ENCODE assay signal across 1 cellular context in genomic region chr1:36187800-36188593, GRCh38.
TF ChIP-seq lines count a peak whose summit lies in the region.

No MANE protein-coding gene starts in this region.

TF ChIP-seq in HepG2, 621 proteins besides CTCF, POLR2A, EP300 and RAD21 (continued from another document and continues in another):
- no peak for TF ChIP-seq RAD51 (IDR thresholded peaks at IDR 0.05; ENCODE audit: borderline replicate concordance)
- TF ChIP-seq ZNF782 (CRISPR knock-in tag; IDR thresholded peaks at IDR 0.05; ENCODE audit: borderline replicate concordance), result 0 out of 2 replicates have a peak, but pooled peaks have one; percentile 47
- no peak for TF ChIP-seq FOXA3 (CRISPR knock-in tag; IDR thresholded peaks at IDR 0.05)
- no peak for TF ChIP-seq RFX3 (CRISPR knock-in tag; IDR thresholded peaks at IDR 0.05)
- no peak; the same call in 1 of the 2 replicates for TF ChIP-seq ZBTB34 (CRISPR knock-in tag; IDR thresholded peaks at IDR 0.05)
- TF ChIP-seq ZNF484 (CRISPR knock-in tag; IDR thresholded peaks at IDR 0.05; ENCODE audit: borderline replicate concordance, low read depth), result no peak
- TF ChIP-seq HDAC1 (CRISPR knock-in tag; IDR thresholded peaks at IDR 0.05), result peak; percentile 48; the same call in 1 of the 2 replicates
- no peak for TF ChIP-seq NFIC (IDR thresholded peaks at IDR 0.05; ENCODE audit: low read length)
- TF ChIP-seq CCDC6 (CRISPR knock-in tag; IDR thresholded peaks at IDR 0.05), result peak; percentile 55; the same call in 1 of the 2 replicates
- no peak for TF ChIP-seq POLR2AphosphoS5 (IDR thresholded peaks at IDR 0.05; ENCODE audit: low read depth, low read length)
- TF ChIP-seq ZNF569 (CRISPR knock-in tag; IDR thresholded peaks at IDR 0.05; ENCODE audit: borderline replicate concordance), result 0 out of 2 replicates have a peak, but pooled peaks have one; percentile 45
- no peak for TF ChIP-seq U2AF1 (optimal IDR thresholded peaks at IDR 0.05; ENCODE audit: low read depth, low read length)
- TF ChIP-seq ZNF598 (CRISPR knock-in tag; IDR thresholded peaks at IDR 0.05; ENCODE audit: borderline replicate concordance), result 0 out of 2 replicates have a peak, but pooled peaks have one; percentile 39
- TF ChIP-seq ZNF639 (CRISPR knock-in tag; conservative IDR thresholded peaks at IDR 0.05), result no peak
- no peak for TF ChIP-seq ZHX1 (CRISPR knock-in tag; IDR thresholded peaks at IDR 0.05; ENCODE audit: low read depth)
- TF ChIP-seq ZNF282 (IDR thresholded peaks at IDR 0.05; ENCODE audit: partially characterized antibody), result no peak
- TF ChIP-seq MIXL1 (CRISPR knock-in tag; IDR thresholded peaks at IDR 0.05), result peak; percentile 33; the same call in 1 of the 2 replicates
- TF ChIP-seq SIX4 (CRISPR knock-in tag; IDR thresholded peaks at IDR 0.05), result no peak; the same call in 1 of the 2 replicates
- no peak for TF ChIP-seq ARNT2 (CRISPR knock-in tag; IDR thresholded peaks at IDR 0.05; ENCODE audit: low read depth)
- TF ChIP-seq ZSCAN20 (CRISPR knock-in tag; IDR thresholded peaks at IDR 0.05; ENCODE audit: borderline replicate concordance), result no peak
- peak; percentile 23 for TF ChIP-seq YY1 (IDR thresholded peaks at IDR 0.05; ENCODE audit: insufficient read depth, insufficient replicate concordance, low read depth, low read length)
- no peak for TF ChIP-seq POLR2G (IDR thresholded peaks at IDR 0.05; ENCODE audit: low read depth, low read length)
- TF ChIP-seq CERS6 (CRISPR knock-in tag; IDR thresholded peaks at IDR 0.05), result no peak
- peak; percentile 67 for TF ChIP-seq SAP130 (CRISPR knock-in tag; IDR thresholded peaks at IDR 0.05; ENCODE audit: low read depth)
- no peak for TF ChIP-seq MBD4 (IDR thresholded peaks at IDR 0.05; ENCODE audit: borderline replicate concordance, low read length)
- no peak; the same call in 1 of the 2 replicates for TF ChIP-seq SMAD3 (CRISPR knock-in tag; IDR thresholded peaks at IDR 0.05)
- TF ChIP-seq ZNF235 (CRISPR knock-in tag; IDR thresholded peaks at IDR 0.05; ENCODE audit: borderline replicate concordance), result no peak
- TF ChIP-seq THAP7 (CRISPR knock-in tag; IDR thresholded peaks at IDR 0.05), result no peak
- no peak for TF ChIP-seq FOXM1 (CRISPR knock-in tag; IDR thresholded peaks at IDR 0.05)
- no peak for TF ChIP-seq SRSF1 (optimal IDR thresholded peaks at IDR 0.05; ENCODE audit: low read depth, low read length)
- no peak for TF ChIP-seq FOXJ3 (CRISPR knock-in tag; IDR thresholded peaks at IDR 0.05; ENCODE audit: borderline replicate concordance)
- peak; percentile 94 for TF ChIP-seq XRCC5 (optimal IDR thresholded peaks at IDR 0.05; ENCODE audit: low read length)
- TF ChIP-seq TAF15 (IDR thresholded peaks at IDR 0.05; ENCODE audit: low read depth, low read length, poor library complexity, severe bottlenecking), result no peak
- TF ChIP-seq TRIM24 (CRISPR knock-in tag; IDR thresholded peaks at IDR 0.05), result no peak
- TF ChIP-seq PPARG (CRISPR knock-in tag; conservative IDR thresholded peaks at IDR 0.05), result no peak
- TF ChIP-seq CSRNP1 (CRISPR knock-in tag; IDR thresholded peaks at IDR 0.05), result no peak
- TF ChIP-seq RCOR2 (CRISPR knock-in tag; IDR thresholded peaks at IDR 0.05), result no peak
- no peak for TF ChIP-seq ZFP1 (CRISPR knock-in tag; IDR thresholded peaks at IDR 0.05)
- no peak for TF ChIP-seq ZNF572 (CRISPR knock-in tag; IDR thresholded peaks at IDR 0.05)
- TF ChIP-seq KDM5B (CRISPR knock-in tag; IDR thresholded peaks at IDR 0.05; ENCODE audit: borderline replicate concordance), result peak; percentile 75; the same call in 1 of the 2 replicates
- no peak for TF ChIP-seq IRF9 (CRISPR knock-in tag; IDR thresholded peaks at IDR 0.05; ENCODE audit: borderline replicate concordance)
- TF ChIP-seq ZNF142 (CRISPR knock-in tag; IDR thresholded peaks at IDR 0.05), result no peak
